21 cellular contexts compared by ENCODE assay signal in genomic region chr5:180526265-180526664, GRCh38.
"Had no signal": no experiment of that assay in that cellular context is flagged by ENCODE, and none has a peak within 500 bp of the region (broad histone marks: within the 10 kb centered on the region; RNA-seq: fewer than 3 reads in every experiment).

No MANE protein-coding gene starts in this region.

- H2AFZ ChIP-seq: parathyroid adenoma had no signal

- H3K27ac ChIP-seq: brain microvascular endothelial cell, esophagus squamous epithelium, lower lobe of right lung, neutrophil, parathyroid adenoma, spleen, thyroid gland had no signal

- H3K36me3 ChIP-seq: thyroid gland had no signal

- H3K27me3 ChIP-seq: brain microvascular endothelial cell, esophagus squamous epithelium, neutrophil, spleen, thyroid gland had no signal

- H3K27me3 Mint-ChIP-seq: activated CD4-positive, alpha-beta memory T cell treated with anti-CD3 and anti-CD28 coated beads, Interleukin-2, amount 10 ng/mL, durations not matched to agents 7 days and 5 days; activated CD8-positive, alpha-beta memory T cell treated with anti-CD3 and anti-CD28 coated beads, Interleukin-2, amount 10 ng/mL, durations not matched to agents 7 days and 5 days; activated naive CD8-positive, alpha-beta T cell treated with anti-CD3 and anti-CD28 coated beads, Interleukin-2, amount 50 U/mL, for 24 hours; naive thymus-derived CD8-positive, alpha-beta T cell had no signal

- DNase-seq: activated CD4-positive, alpha-beta memory T cell treated with anti-CD3 and anti-CD28 coated beads, Interleukin-2, amount 10 ng/mL, durations not matched to agents 7 days and 5 days; activated CD4-positive, alpha-beta T cell treated with anti-CD3 and anti-CD28 coated beads for 48 hours; activated CD4-positive, CD25-positive, alpha-beta regulatory T cell; activated CD8-positive, alpha-beta memory T cell treated with anti-CD3 and anti-CD28 coated beads, Interleukin-2, amount 10 ng/mL, durations not matched to agents 7 days and 5 days; activated naive CD4-positive, alpha-beta T cell treated with Interleukin-2 at 50 U/mL for 16 hours; activated naive CD8-positive, alpha-beta T cell treated with anti-CD3 and anti-CD28 coated beads, Interleukin-2, amount 50 U/mL, for 24 hours; aorta; brain microvascular endothelial cell; central memory CD4-positive, alpha-beta T cell; effector CD8-positive, alpha-beta T cell; esophagus squamous epithelium; islet precursor cell; left colon; lower lobe of right lung; naive thymus-derived CD8-positive, alpha-beta T cell; spleen; stimulated activated naive CD4-positive, alpha-beta T cell; thyroid gland had no signal

- H3K27ac Mint-ChIP-seq: activated CD4-positive, alpha-beta memory T cell treated with anti-CD3 and anti-CD28 coated beads, Interleukin-2, amount 10 ng/mL, durations not matched to agents 7 days and 5 days; activated CD8-positive, alpha-beta memory T cell treated with anti-CD3 and anti-CD28 coated beads, Interleukin-2, amount 10 ng/mL, durations not matched to agents 7 days and 5 days; activated naive CD8-positive, alpha-beta T cell treated with anti-CD3 and anti-CD28 coated beads, Interleukin-2, amount 50 U/mL, for 24 hours; activated T-helper 2 cell treated with anti-CD3 and anti-CD28 coated beads, Interferon-gamma antibody, Interleukin-2, Interleukin-4, amounts not matched to agents 10 μg/mL and 5 μg/mL and 100 μg/mL, durations not matched to agents 14 hours and 24 hours and 36 hours had no signal

- H3K4me3 Mint-ChIP-seq: activated CD4-positive, alpha-beta memory T cell treated with anti-CD3 and anti-CD28 coated beads, Interleukin-2, amount 10 ng/mL, durations not matched to agents 7 days and 5 days; activated CD8-positive, alpha-beta memory T cell treated with anti-CD3 and anti-CD28 coated beads, Interleukin-2, amount 10 ng/mL, durations not matched to agents 7 days and 5 days; activated naive CD8-positive, alpha-beta T cell treated with anti-CD3 and anti-CD28 coated beads, Interleukin-2, amount 50 U/mL, for 24 hours had no signal

- H3K9me3 Mint-ChIP-seq: activated CD4-positive, alpha-beta memory T cell treated with anti-CD3 and anti-CD28 coated beads, Interleukin-2, amount 10 ng/mL, durations not matched to agents 7 days and 5 days; activated naive CD8-positive, alpha-beta T cell treated with anti-CD3 and anti-CD28 coated beads, Interleukin-2, amount 50 U/mL, for 24 hours; activated T-helper 2 cell treated with anti-CD3 and anti-CD28 coated beads, Interferon-gamma antibody, Interleukin-2, Interleukin-4, amounts not matched to agents 10 μg/mL and 5 μg/mL and 100 μg/mL, durations not matched to agents 14 hours and 24 hours and 36 hours; naive thymus-derived CD8-positive, alpha-beta T cell had no signal

- H3K4me1 ChIP-seq: parathyroid adenoma had no signal

- H3K9me3 ChIP-seq: esophagus squamous epithelium, lower lobe of right lung, neutrophil, spleen, thyroid gland had no signal

- H3K9ac ChIP-seq: parathyroid adenoma had no signal

- H3K4me3 ChIP-seq: esophagus squamous epithelium, lower lobe of right lung, spleen, thyroid gland had no signal
